In genomic region chrX:110081740-110082139, GRCh38 we compare ENCODE assay signal across 12 cellular contexts.
DNase-seq lines count a peak whose midpoint lies in the region; ATAC-seq and TF ChIP-seq lines count a peak whose summit lies in the region.
"Had no signal": no experiment of that assay in that cellular context is flagged by ENCODE, and none has a peak within 500 bp of the region (broad histone marks: within the 10 kb centered on the region; RNA-seq: fewer than 3 reads in every experiment).

No MANE protein-coding gene starts in this region.

- H3K9ac ChIP-seq in GM23248 (no peak overlapping the region), rectal smooth muscle tissue (ENCODE audit: low read length) (no peak overlapping the region), mesendoderm (ENCODE audit: low read length) (no peak overlapping the region)

- H3F3A ChIP-seq in GM23248 (ENCODE audit: insufficient read depth), result peaks cover 26% of the 10 kb centered on the region; the same call in 1 of the 2 replicates

- no peak overlapping the region for H3K4me3 Mint-ChIP-seq in progenitor cell of endocrine pancreas (ENCODE audit: low read depth)
- H3K4me3 Mint-ChIP-seq: activated CD8-positive, alpha-beta memory T cell treated with anti-CD3 and anti-CD28 coated beads, Interleukin-2, amount 10 ng/mL, durations not matched to agents 7 days and 5 days had no signal

- no peaks in the 10 kb centered on the region for H3K9me2 ChIP-seq in GM23248 (ENCODE audit: insufficient read depth)

- no peak overlapping the region for H4K5ac ChIP-seq in mesendoderm (ENCODE audit: low read length)

- H2BK120ac ChIP-seq in mesendoderm (ENCODE audit: low read depth, low read length), result no peak overlapping the region

- in situ Hi-C loops in GM23248 (cut with MboI), result no loop called here

- H3K9me3 ChIP-seq in GM23248 (ENCODE audit: low read depth), result no peaks in the 10 kb centered on the region
- no peaks in the 10 kb centered on the region for H3K9me3 ChIP-seq in gastroesophageal sphincter

- peak; percentile 22 for ATAC-seq in gastroesophageal sphincter
- ATAC-seq in GM21717 (IDR thresholded peaks at IDR 0.05; ENCODE audit: unreplicated experiment), result no peak
- ATAC-seq: activated CD8-positive, alpha-beta memory T cell treated with anti-CD3 and anti-CD28 coated beads, Interleukin-2, amount 10 ng/mL, durations not matched to agents 7 days and 5 days had no signal

- no peak overlapping the region for H2BK5ac ChIP-seq in mesendoderm (ENCODE audit: low read length)

- H3K9me3 Mint-ChIP-seq in progenitor cell of endocrine pancreas (ENCODE audit: low read depth), result peaks cover under 1% of the 10 kb centered on the region

- H3K27me3 Mint-ChIP-seq in progenitor cell of endocrine pancreas, result no peaks in the 10 kb centered on the region
- H3K27me3 Mint-ChIP-seq: activated CD8-positive, alpha-beta memory T cell treated with anti-CD3 and anti-CD28 coated beads, Interleukin-2, amount 10 ng/mL, durations not matched to agents 7 days and 5 days had no signal

- peaks cover under 1% of the 10 kb centered on the region for H3K36me3 Mint-ChIP-seq in progenitor cell of endocrine pancreas (ENCODE audit: insufficient read depth)

- no peak overlapping the region for H2AFZ ChIP-seq in GM23248

- DNase-seq in GM23248 (no peak), amniotic epithelial cell (ENCODE audit: low read depth) (peak; percentile 80), progenitor cell of endocrine pancreas (ENCODE audit: low spot score, unreplicated experiment) (no peak), AG08396 (ENCODE audit: low spot score) (no peak), mesendoderm (no peak)
- DNase-seq: activated CD8-positive, alpha-beta memory T cell treated with anti-CD3 and anti-CD28 coated beads, Interleukin-2, amount 10 ng/mL, durations not matched to agents 7 days and 5 days; glutamatergic neuron; spleen; T1000 had no signal

- TF ChIP-seq CTCF in gastroesophageal sphincter (IDR thresholded peaks at IDR 0.05), result no peak
- TF ChIP-seq CTCF in progenitor cell of endocrine pancreas (IDR thresholded peaks at IDR 0.05; ENCODE audit: unreplicated experiment), result no peak

- no peak overlapping the region for H3K18ac ChIP-seq in mesendoderm (ENCODE audit: low read length)

- H3K4me2 ChIP-seq in GM23248 (ENCODE audit: unreplicated experiment) (no peak overlapping the region), mesendoderm (ENCODE audit: low read length) (no peak overlapping the region)

- TF ChIP-seq EP300 in gastroesophageal sphincter (IDR thresholded peaks at IDR 0.05), result no peak

- no peak overlapping the region for H2BK15ac ChIP-seq in mesendoderm (replicated peaks; ENCODE audit: low read depth)

- H3K56ac ChIP-seq in mesendoderm (ENCODE audit: low read length), result no peak overlapping the region

- no peaks in the 10 kb centered on the region for H3K79me2 ChIP-seq in GM23248 (ENCODE audit: insufficient read depth)
- H3K79me2 ChIP-seq in mesendoderm (ENCODE audit: control insufficient read depth, insufficient read depth, low read length), result no peaks in the 10 kb centered on the region

- TF ChIP-seq POLR2A in gastroesophageal sphincter (IDR thresholded peaks at IDR 0.05), result no peak

- H3K79me1 ChIP-seq in mesendoderm (ENCODE audit: low read length), result no peaks in the 10 kb centered on the region

- H2AK5ac ChIP-seq in mesendoderm (ENCODE audit: low read length), result no peak overlapping the region

- H3K27ac ChIP-seq in GM23248 (0 out of 2 replicates have a peak overlapping the region, but pooled peaks have one; percentile 32), gastroesophageal sphincter (no peak overlapping the region), rectal smooth muscle tissue (ENCODE audit: low read depth, low read length) (peak overlapping the region; percentile 51), mesendoderm (ENCODE audit: low read depth, low read length) (no peak overlapping the region)
- H3K27ac ChIP-seq: spleen had no signal

- H3K36me3 ChIP-seq in GM23248 (ENCODE audit: low read depth) (no peaks in the 10 kb centered on the region), gastroesophageal sphincter (no peaks in the 10 kb centered on the region), rectal smooth muscle tissue (ENCODE audit: control insufficient read depth, insufficient read depth, low read length) (no peaks in the 10 kb centered on the region), mesendoderm (ENCODE audit: control insufficient read depth, insufficient read depth, low read length) (no peaks in the 10 kb centered on the region)
- H3K36me3 ChIP-seq: spleen had no signal

- no peak overlapping the region for H4K8ac ChIP-seq in mesendoderm (ENCODE audit: low read depth, low read length)

- H3K4me1 ChIP-seq in GM23248 (ENCODE audit: insufficient read depth) (peaks cover 22% of the 10 kb centered on the region), gastroesophageal sphincter (peaks cover 0 to 14% (median 0%) of the 10 kb centered on the region in 3 donors), rectal smooth muscle tissue (ENCODE audit: control insufficient read depth, insufficient read depth, low read length) (no peaks in the 10 kb centered on the region), mesendoderm (ENCODE audit: control insufficient read depth, low read depth, low read length) (no peaks in the 10 kb centered on the region)
- H3K4me1 ChIP-seq: spleen had no signal

- no peaks in the 10 kb centered on the region for H4K20me1 ChIP-seq in GM23248 (ENCODE audit: insufficient read depth)

- H3K4me1 Mint-ChIP-seq in progenitor cell of endocrine pancreas (ENCODE audit: low read depth), result peaks cover 9% of the 10 kb centered on the region

- H3K4me3 ChIP-seq in GM23248 (no peak overlapping the region), gastroesophageal sphincter (no peak overlapping the region), rectal smooth muscle tissue (ENCODE audit: low read length) (no peak overlapping the region), mesendoderm (ENCODE audit: low read length) (no peak overlapping the region)
- H3K4me3 ChIP-seq: spleen had no signal

- H3K27ac Mint-ChIP-seq in progenitor cell of endocrine pancreas, result no peak overlapping the region

- H3K27me3 ChIP-seq in GM23248 (replicated peaks; ENCODE audit: insufficient read depth), result no peaks in the 10 kb centered on the region
- no peaks in the 10 kb centered on the region for H3K27me3 ChIP-seq in gastroesophageal sphincter
- H3K27me3 ChIP-seq in rectal smooth muscle tissue (ENCODE audit: control insufficient read depth, insufficient read depth, low read length), result peaks cover 3% of the 10 kb centered on the region
- H3K27me3 ChIP-seq in mesendoderm (ENCODE audit: insufficient read depth, low read length, poor library complexity), result no peaks in the 10 kb centered on the region
- H3K27me3 ChIP-seq: spleen had no signal

- 78 to 100% methylated on average over 1 of the region's 1 CpG for WGBS in GM23248 (ENCODE audit: low coverage in 1 of 2, low lambda C conversion rate in 2 of 2, missing lambda C conversion rate in 2 of 2), 2 experiments
- 67% methylated on average over 1 of the region's 1 CpG; no CpG with 5 or more reads in 1 of the 2 donors for WGBS in gastroesophageal sphincter (ENCODE audit: low coverage in 1 of 2), 2 donors
- WGBS in mesendoderm (ENCODE audit: extremely low coverage, insufficient coverage, low lambda C conversion rate), result no CpG with 5 or more reads among the region's 1 CpG

- H3K4ac ChIP-seq in mesendoderm (ENCODE audit: low read depth, low read length), result no peak overlapping the region

- H3K23ac ChIP-seq in mesendoderm (ENCODE audit: low read length), result no peak overlapping the region

Comparison
In these comparisons a context has a peak if more than half of its experiments do, and no peak if none do; other contexts are left out.
1. H3K27ac ChIP-seq: peak in GM23248 (single experiment) and rectal smooth muscle tissue (single experiment); none in gastroesophageal sphincter (0 of 4) and mesendoderm (single experiment).